In genomic region chr22:22040472-22040871, GRCh38 we compare ENCODE assay signal across 21 cellular contexts.
"Had no signal": no experiment of that assay in that cellular context is flagged by ENCODE, and none has a peak within 500 bp of the region (broad histone marks: within the 10 kb centered on the region; RNA-seq: fewer than 3 reads in every experiment).

No MANE protein-coding gene starts in this region.

- H3K4me3 ChIP-seq: heart left ventricle, lung, prostate gland, right lobe of liver, tibial artery, upper lobe of left lung, vagina had no signal

- H3K9me3 ChIP-seq: heart left ventricle, prostate gland, right lobe of liver, tibial artery, upper lobe of left lung, vagina had no signal

- H3K27ac ChIP-seq: heart left ventricle, parathyroid adenoma, prostate gland, right lobe of liver, tibial artery, upper lobe of left lung, vagina had no signal

- H3K4me1 ChIP-seq: heart left ventricle, parathyroid adenoma, prostate gland, right lobe of liver, tibial artery, upper lobe of left lung, vagina had no signal

- ATAC-seq: heart left ventricle; left colon; left ventricle myocardium superior; right lobe of liver; stimulated activated effector memory CD8-positive, alpha-beta T cell treated with anti-CD3 and anti-CD28 coated beads, Interleukin-12 subunit alpha, Interleukin-12 subunit beta, amount 100 ng/mL, for 72 hours had no signal

- DNase-seq: dermis blood vessel endothelial cell; effector CD4-positive, alpha-beta T cell; endodermal cell; heart left ventricle; hippocampal formation; left colon; left ventricle myocardium superior; mesenchymal stem cell; midbrain; retina; right lobe of liver; stimulated activated CD4-positive, alpha-beta T cell treated with anti-CD3 and anti-CD28 coated beads, Interleukin-4, amount 100 ng/mL, for 1 hour; stimulated activated CD8-positive, alpha-beta memory T cell treated with anti-CD3 and anti-CD28 coated beads, Interleukin-4, amount 100 ng/mL, for 48 hours; tibial artery; upper lobe of left lung had no signal

- H3K36me3 ChIP-seq: heart left ventricle, prostate gland, right lobe of liver, tibial artery, upper lobe of left lung, vagina had no signal

- FAIRE-seq: endothelial cell of umbilical vein had no signal

- H3K27me3 ChIP-seq: heart left ventricle, right lobe of liver, tibial artery, upper lobe of left lung, vagina had no signal
